ENCODE assay signal across 23 cellular contexts in genomic region chr12:71321531-71321930, GRCh38.
A peak's percentile ranks its signal among the peaks of the same experiment; 100 is the strongest.
DNase-seq lines count a peak whose midpoint lies in the region; ATAC-seq, FAIRE-seq and TF ChIP-seq lines count a peak whose summit lies in the region.
"Had no signal": no experiment of that assay in that cellular context is flagged by ENCODE, and none has a peak within 500 bp of the region (broad histone marks: within the 10 kb centered on the region; RNA-seq: fewer than 3 reads in every experiment).

No MANE protein-coding gene starts in this region.

- no peak for TF ChIP-seq POLR2A in K562 (conservative IDR thresholded peaks at IDR 0.05)

- H3K4me3 ChIP-seq in adipocyte (ENCODE audit: low read length), result peak overlapping the region; percentile 22
- no peak overlapping the region for H3K4me3 ChIP-seq in K562
- H3K4me3 ChIP-seq: BLaER1, GM23338, HAP-1 had no signal

- no peak overlapping the region for H2AFZ ChIP-seq in K562 (ENCODE audit: low read depth, low read length)
- H2AFZ ChIP-seq: GM23338 had no signal

- POLR2A ChIA-PET in K562 (lab: Yijun Ruan, JAX), result no interaction called here

- no peak overlapping the region for H3K27ac ChIP-seq in K562 (ENCODE audit: extremely low read depth, low read depth, low read length)
- H3K27ac ChIP-seq: 22Rv1, BLaER1, C4-2B had no signal

- BruUV-seq in K562 (replicated peaks; lab: Mats Ljungman, UMichigan), result no TSS peak

- ATAC-seq in K562 (no peak), GM18861 (IDR thresholded peaks at IDR 0.05; ENCODE audit: unreplicated experiment) (no peak), GM21529 (IDR thresholded peaks at IDR 0.05; ENCODE audit: unreplicated experiment) (no peak)
- no peak for ATAC-seq in stimulated activated naive CD8-positive, alpha-beta T cell treated with anti-CD3 and anti-CD28 coated beads, Interleukin-15, Interleukin-2, amounts not matched to agents 100 U/mL and 50 U/mL, for 24 hours
- ATAC-seq: CD8-positive, alpha-beta T cell; GM23338 had no signal

- no peaks in the 10 kb centered on the region for H4K20me1 ChIP-seq in K562 (replicated peaks; ENCODE audit: control insufficient read depth, insufficient read depth, low read length)
- H4K20me1 ChIP-seq: BLaER1 had no signal

- TF ChIP-seq EP300 in K562 (IDR thresholded peaks at IDR 0.05; ENCODE audit: low read length), result no peak

- in situ Hi-C loops in K562 (cut with MboI), result no loop called here

- no peak for TF ChIP-seq CTCF in K562 (IDR thresholded peaks at IDR 0.05 in 2 of 3, conservative IDR thresholded peaks at IDR 0.05 in 1 of 3; ENCODE audit: insufficient read depth in 2 of 3, low read depth in 1 of 3, low read length in 3 of 3)

- DNase-seq in DMS53 (lab: John Stamatoyannopoulos, UW) (peak; percentile 11), DMS53 treated with DMSO at 0.1 percent for 48 hours (lab: John Stamatoyannopoulos, UW; ENCODE audit: unreplicated experiment) (no peak), adipocyte (ENCODE audit: low read depth) (no peak), K562 (ENCODE audit: extremely low read depth in 1 of 4, low spot score in 3 of 4) (no peak), NCI-H1105 (lab: John Stamatoyannopoulos, UW) (no peak)
- DNase-seq in stimulated activated naive CD8-positive, alpha-beta T cell treated with anti-CD3 and anti-CD28 coated beads, Interleukin-15, Interleukin-2, amounts not matched to agents 100 U/mL and 50 U/mL, for 24 hours, result no peak
- DNase-seq: Caco-2; CD4-positive, CD25-positive, alpha-beta regulatory T cell; CD8-positive, alpha-beta T cell; DMS153; DMS79 treated with DMSO at 0.1 percent for 48 hours; GF-D8 had no signal

- FAIRE-seq in K562 (lab: Jason Lieb, UNC), result no peak
- FAIRE-seq: A204.1, GM12892, GM19239, H54 had no signal

- H3K79me2 ChIP-seq in K562 (ENCODE audit: control insufficient read depth, insufficient read depth, low read length), result no peaks in the 10 kb centered on the region

- no peaks in the 10 kb centered on the region for H3K9me1 ChIP-seq in K562 (ENCODE audit: control insufficient read depth, insufficient read depth, low read length)

- no peak overlapping the region for H3K9ac ChIP-seq in adipocyte (ENCODE audit: low read length)
- H3K9ac ChIP-seq in K562 (ENCODE audit: insufficient read depth in 1 of 2, low read depth in 2 of 2, low read length in 2 of 2), result no peak overlapping the region
- H3K9ac ChIP-seq: BLaER1 had no signal

- CTCF ChIA-PET in K562 (lab: Yijun Ruan, JAX; ENCODE audit: low intra/inter-chr PET ratio), result no interaction called here

- H3K36me3 ChIP-seq in adipocyte (ENCODE audit: control insufficient read depth, insufficient read depth, low read length, severe bottlenecking), result no peaks in the 10 kb centered on the region
- H3K36me3 ChIP-seq in K562 (ENCODE audit: control insufficient read depth, insufficient read depth, low read length), result no peaks in the 10 kb centered on the region
- H3K36me3 ChIP-seq: BLaER1, HAP-1 had no signal

- H3K27me3 ChIP-seq in adipocyte (replicated peaks; ENCODE audit: control insufficient read depth, insufficient read depth, low read length), result no peaks in the 10 kb centered on the region
- no peaks in the 10 kb centered on the region for H3K27me3 ChIP-seq in K562 (ENCODE audit: control insufficient read depth in 2 of 2, insufficient read depth in 2 of 2, low read length in 2 of 2)
- H3K27me3 ChIP-seq: BLaER1 had no signal

- H3K4me1 ChIP-seq in adipocyte (ENCODE audit: control insufficient read depth, insufficient read depth, low read length) (no peaks in the 10 kb centered on the region), K562 (replicated peaks in 1 of 2; ENCODE audit: control insufficient read depth in 2 of 2, insufficient read depth in 2 of 2, low read length in 2 of 2) (no peaks in the 10 kb centered on the region)
- H3K4me1 ChIP-seq: BLaER1, Caco-2, HAP-1 had no signal

- TF ChIP-seq RAD21 in K562 (CRISPR knock-in tag; conservative IDR thresholded peaks at IDR 0.05 in 1 of 2, IDR thresholded peaks at IDR 0.05 in 1 of 2), result no peak

- peaks cover 39% of the 10 kb centered on the region for H3K9me3 ChIP-seq in adipocyte (ENCODE audit: control insufficient read depth, low read length)
- H3K9me3 ChIP-seq in K562 (replicated peaks; ENCODE audit: control insufficient read depth, insufficient read depth, low read depth, low read length), result peaks cover 13% of the 10 kb centered on the region
- H3K9me3 ChIP-seq: HAP-1 had no signal

- intact Hi-C loops in K562 (cut with micrococcal nuclease), result no loop called here

- H3K4me2 ChIP-seq in K562 (ENCODE audit: insufficient read depth, low read length), result no peak overlapping the region
- H3K4me2 ChIP-seq: BLaER1, GM23338 had no signal

TF ChIP-seq in K562, 482 proteins besides CTCF, POLR2A, EP300 and RAD21 (continues in another document):
- TF ChIP-seq BACH1 (tag; IDR thresholded peaks at IDR 0.05) (no peak), ZNF280B (CRISPR knock-in tag; IDR thresholded peaks at IDR 0.05) (0 out of 2 replicates have a peak, but pooled peaks have one; percentile 12), CBX5 (IDR thresholded peaks at IDR 0.05; ENCODE audit: borderline replicate concordance, low read depth) (peak; percentile 94), CBX3 (IDR thresholded peaks at IDR 0.05; ENCODE audit: borderline replicate concordance in 1 of 2, low read length in 2 of 2) (peak in 1 of 2 experiments; percentile 96; a peak in 2 of 3 replicates), FOXK2 (conservative IDR thresholded peaks at IDR 0.05 in 1 of 2, IDR thresholded peaks at IDR 0.05 in 1 of 2; ENCODE audit: low read depth in 2 of 2) (0 out of 4 replicates have a peak, but pooled peaks of 1 of the 2 experiments have one; percentile 2), GTF2F1 (IDR thresholded peaks at IDR 0.05; ENCODE audit: low read depth, low read length) (no peak), CBX1 (IDR thresholded peaks at IDR 0.05; ENCODE audit: low read depth) (peak; percentile 61; the same call in 1 of the 2 replicates), TRIM28 (IDR thresholded peaks at IDR 0.05) (peak; percentile 96; the same call in 1 of the 2 replicates), TRIM24 (IDR thresholded peaks at IDR 0.05) (peak in 1 of 2 experiments; percentile 85; a peak in 2 of 4 replicates), ZNF280A (IDR thresholded peaks at IDR 0.05; ENCODE audit: low read depth, partially characterized antibody) (peak; percentile 75), ZEB2 (IDR thresholded peaks at IDR 0.05) (no peak), NCOA6 (IDR thresholded peaks at IDR 0.05) (no peak), SIX5 (IDR thresholded peaks at IDR 0.05; ENCODE audit: borderline replicate concordance in 1 of 2, insufficient read depth in 1 of 2, low read depth in 1 of 2, low read length in 2 of 2) (no peak)
- TF ChIP-seq, protein P1, sequence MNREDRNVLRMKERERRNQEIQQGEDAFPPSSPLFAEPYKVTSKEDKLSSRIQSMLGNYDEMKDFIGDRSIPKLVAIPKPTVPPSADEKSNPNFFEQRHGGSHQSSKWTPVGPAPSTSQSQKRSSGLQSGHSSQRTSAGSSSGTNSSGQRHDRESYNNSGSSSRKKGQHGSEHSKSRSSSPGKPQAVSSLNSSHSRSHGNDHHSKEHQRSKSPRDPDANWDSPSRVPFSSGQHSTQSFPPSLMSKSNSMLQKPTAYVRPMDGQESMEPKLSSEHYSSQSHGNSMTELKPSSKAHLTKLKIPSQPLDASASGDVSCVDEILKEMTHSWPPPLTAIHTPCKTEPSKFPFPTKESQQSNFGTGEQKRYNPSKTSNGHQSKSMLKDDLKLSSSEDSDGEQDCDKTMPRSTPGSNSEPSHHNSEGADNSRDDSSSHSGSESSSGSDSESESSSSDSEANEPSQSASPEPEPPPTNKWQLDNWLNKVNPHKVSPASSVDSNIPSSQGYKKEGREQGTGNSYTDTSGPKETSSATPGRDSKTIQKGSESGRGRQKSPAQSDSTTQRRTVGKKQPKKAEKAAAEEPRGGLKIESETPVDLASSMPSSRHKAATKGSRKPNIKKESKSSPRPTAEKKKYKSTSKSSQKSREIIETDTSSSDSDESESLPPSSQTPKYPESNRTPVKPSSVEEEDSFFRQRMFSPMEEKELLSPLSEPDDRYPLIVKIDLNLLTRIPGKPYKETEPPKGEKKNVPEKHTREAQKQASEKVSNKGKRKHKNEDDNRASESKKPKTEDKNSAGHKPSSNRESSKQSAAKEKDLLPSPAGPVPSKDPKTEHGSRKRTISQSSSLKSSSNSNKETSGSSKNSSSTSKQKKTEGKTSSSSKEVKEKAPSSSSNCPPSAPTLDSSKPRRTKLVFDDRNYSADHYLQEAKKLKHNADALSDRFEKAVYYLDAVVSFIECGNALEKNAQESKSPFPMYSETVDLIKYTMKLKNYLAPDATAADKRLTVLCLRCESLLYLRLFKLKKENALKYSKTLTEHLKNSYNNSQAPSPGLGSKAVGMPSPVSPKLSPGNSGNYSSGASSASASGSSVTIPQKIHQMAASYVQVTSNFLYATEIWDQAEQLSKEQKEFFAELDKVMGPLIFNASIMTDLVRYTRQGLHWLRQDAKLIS (CRISPR knock-in tag; IDR thresholded peaks at IDR 0.05), result no peak
